In the genomic region with DNA sequence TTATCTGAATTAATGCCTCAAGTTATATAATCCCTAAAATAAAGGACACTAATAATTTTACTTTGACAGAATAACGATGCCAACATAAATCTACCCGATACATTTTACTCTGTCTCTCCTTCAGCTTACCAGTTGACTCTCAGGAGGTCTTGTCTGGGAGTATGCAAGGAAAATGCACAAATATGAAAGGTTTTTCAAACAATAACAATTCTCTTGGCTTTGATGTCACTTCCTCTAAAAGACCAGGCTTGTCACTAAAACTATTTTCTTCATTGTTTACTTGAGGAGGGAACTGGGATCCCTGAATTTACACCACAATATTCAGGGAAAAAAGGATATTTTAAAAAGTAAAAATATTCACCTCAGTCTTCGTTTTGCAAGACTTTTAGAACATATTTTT, we compare ENCODE assay signal across 18 cellular contexts.
A peak's percentile ranks its signal among the peaks of the same experiment; 100 is the strongest.
DNase-seq lines count a peak whose midpoint lies in the region; ATAC-seq and TF ChIP-seq lines count a peak whose summit lies in the region.
"Had no signal": no experiment of that assay in that cellular context is flagged by ENCODE, and none has a peak within 500 bp of the region (broad histone marks: within the 10 kb centered on the region; RNA-seq: fewer than 3 reads in every experiment).

No MANE protein-coding gene starts in this region.

- DNase-seq in GM23338 (ENCODE audit: low spot score), result no peak
- DNase-seq in NCI-H69 (lab: John Stamatoyannopoulos, UW), result peak; percentile 27
- DNase-seq in dorsolateral prefrontal cortex, result no peak
- DNase-seq in gastrocnemius medialis, result no peak
- no peak for DNase-seq in T1000 (lab: John Stamatoyannopoulos, UW)
- no peak for DNase-seq in NCI-H510A treated with DMSO at 0.1 percent for 48 hours (lab: John Stamatoyannopoulos, UW)
- DNase-seq: ACHN, AML-193, Caco-2, DMS153, Kasumi-1, NCI-H187 treated with DMSO at 0.1 percent for 48 hours, NCI-H345, NCI-H526 treated with DMSO at 0.1 percent for 48 hours, SHP77 had no signal

- H3K27me3 Mint-ChIP-seq in GM23338 (ENCODE audit: insufficient read depth, low read depth, poor library complexity), result peaks cover 3% of the 10 kb centered on the region
- H3K27me3 Mint-ChIP-seq: IgD-negative memory B cell had no signal

- no peaks in the 10 kb centered on the region for H4K20me1 ChIP-seq in GM23338 (replicated peaks; ENCODE audit: insufficient read depth)

- intact Hi-C loops in dorsolateral prefrontal cortex (cut with DNase I), result no loop called here
- intact Hi-C loops in gastrocnemius medialis (cut with DNase I; ENCODE audit: low total_unique reads), result no loop called here

- no peaks in the 10 kb centered on the region for H3K9me3 Mint-ChIP-seq in GM23338
- H3K9me3 Mint-ChIP-seq: IgD-negative memory B cell had no signal

- no peak for ATAC-seq in GM23338
- ATAC-seq in gastrocnemius medialis, result no peak
- no peak for ATAC-seq in HG03571 (IDR thresholded peaks at IDR 0.05; ENCODE audit: unreplicated experiment)

- no peaks in the 10 kb centered on the region for H3K9me2 ChIP-seq in GM23338 (ENCODE audit: insufficient read depth)

- TF ChIP-seq CTCF in GM23338 (conservative IDR thresholded peaks at IDR 0.05; ENCODE audit: low read depth in 2 of 2) (no peak), dorsolateral prefrontal cortex (IDR thresholded peaks at IDR 0.05 in 54 of 56, conservative IDR thresholded peaks at IDR 0.05 in 2 of 56; ENCODE audit: low read depth in 1 of 56, partially characterized antibody in 56 of 56) (no peak), gastrocnemius medialis (IDR thresholded peaks at IDR 0.05 in 4 of 5, conservative IDR thresholded peaks at IDR 0.05 in 1 of 5) (no peak)

- H3K4me3 ChIP-seq in GM23338 (no peak overlapping the region), dorsolateral prefrontal cortex (peak overlapping the region in 13 of 59 donors; percentile 0 to 50 (median 41)), gastrocnemius medialis (no peak overlapping the region)

- peaks cover 3% of the 10 kb centered on the region; the same call in 1 of the 3 replicates for H3K36me3 Mint-ChIP-seq in GM23338 (ENCODE audit: low read depth)
- H3K36me3 Mint-ChIP-seq: IgD-negative memory B cell had no signal

- 0 out of 2 replicates have a peak overlapping the region, but pooled peaks have one; percentile 16 for H3K4me2 ChIP-seq in GM23338

- no peak overlapping the region for H3K4me3 Mint-ChIP-seq in GM23338
- H3K4me3 Mint-ChIP-seq: IgD-negative memory B cell had no signal

- peaks cover 43% of the 10 kb centered on the region for H3K4me1 Mint-ChIP-seq in GM23338

- H3K9me3 ChIP-seq in gastrocnemius medialis, result no peaks in the 10 kb centered on the region
- H3K9me3 ChIP-seq: Caco-2 had no signal

- H3K4me1 ChIP-seq in GM23338 (ENCODE audit: insufficient read depth) (peaks cover 71% of the 10 kb centered on the region), gastrocnemius medialis (peaks cover 0 to 4% of the 10 kb centered on the region in 2 donors)
- H3K4me1 ChIP-seq: Caco-2 had no signal

- H3K27me3 ChIP-seq in GM23338 (ENCODE audit: insufficient read depth) (no peaks in the 10 kb centered on the region), dorsolateral prefrontal cortex (no peaks in the 10 kb centered on the region), gastrocnemius medialis (no peaks in the 10 kb centered on the region)

- in situ Hi-C loops in gastrocnemius medialis (cut with MboI; ENCODE audit: low sequenced_read_pairs in 4 of 4), result no loop called here

- H3K27ac Mint-ChIP-seq in GM23338, result peak overlapping the region; percentile 61; the same call in 1 of the 2 replicates
- H3K27ac Mint-ChIP-seq: IgD-negative memory B cell had no signal

- peak overlapping the region; percentile 46; the same call in 1 of the 2 replicates for H3K27ac ChIP-seq in GM23338 (ENCODE audit: low read depth)
- H3K27ac ChIP-seq in dorsolateral prefrontal cortex, result peak overlapping the region in 31 of 59 donors; percentile 0 to 86 (median 32)
- H3K27ac ChIP-seq in gastrocnemius medialis, result peak overlapping the region in 3 of 4 donors; percentile 16 to 29 (median 22)
- H3K27ac ChIP-seq: HL-60 had no signal

- no peaks in the 10 kb centered on the region for H3F3A ChIP-seq in GM23338 (replicated peaks; ENCODE audit: low read depth)

- H3K36me3 ChIP-seq in GM23338 (ENCODE audit: insufficient read depth), result no peaks in the 10 kb centered on the region
- H3K36me3 ChIP-seq in gastrocnemius medialis, result peaks cover 0 to 11% of the 10 kb centered on the region in 2 donors

- H3K79me2 ChIP-seq in GM23338 (replicated peaks; ENCODE audit: insufficient read depth), result no peaks in the 10 kb centered on the region

- TF ChIP-seq POLR2A in gastrocnemius medialis (IDR thresholded peaks at IDR 0.05), result peak in 1 of 2 donors; percentile 25

- no peak overlapping the region for H2AFZ ChIP-seq in GM23338

TF ChIP-seq in GM23338, 12 proteins besides CTCF, POLR2A, EP300 and RAD21 (continues in another document):
- TF ChIP-seq ZNF331 (CRISPR knock-in tag; IDR thresholded peaks at IDR 0.05; ENCODE audit: low read depth) (no peak), EZH2phosphoT487 (IDR thresholded peaks at IDR 0.05; ENCODE audit: unreplicated experiment) (no peak), JUNB (IDR thresholded peaks at IDR 0.05; ENCODE audit: unreplicated experiment) (no peak), CREB1 (CRISPR knock-in tag; IDR thresholded peaks at IDR 0.05; ENCODE audit: low read depth) (no peak), NANOG (IDR thresholded peaks at IDR 0.05; ENCODE audit: borderline replicate concordance) (no peak), POLR2AphosphoS5 (IDR thresholded peaks at IDR 0.05; ENCODE audit: low read depth) (no peak), STAT1 (IDR thresholded peaks at IDR 0.05; ENCODE audit: unreplicated experiment) (no peak)
- TF ChIP-seq, protein P1, sequence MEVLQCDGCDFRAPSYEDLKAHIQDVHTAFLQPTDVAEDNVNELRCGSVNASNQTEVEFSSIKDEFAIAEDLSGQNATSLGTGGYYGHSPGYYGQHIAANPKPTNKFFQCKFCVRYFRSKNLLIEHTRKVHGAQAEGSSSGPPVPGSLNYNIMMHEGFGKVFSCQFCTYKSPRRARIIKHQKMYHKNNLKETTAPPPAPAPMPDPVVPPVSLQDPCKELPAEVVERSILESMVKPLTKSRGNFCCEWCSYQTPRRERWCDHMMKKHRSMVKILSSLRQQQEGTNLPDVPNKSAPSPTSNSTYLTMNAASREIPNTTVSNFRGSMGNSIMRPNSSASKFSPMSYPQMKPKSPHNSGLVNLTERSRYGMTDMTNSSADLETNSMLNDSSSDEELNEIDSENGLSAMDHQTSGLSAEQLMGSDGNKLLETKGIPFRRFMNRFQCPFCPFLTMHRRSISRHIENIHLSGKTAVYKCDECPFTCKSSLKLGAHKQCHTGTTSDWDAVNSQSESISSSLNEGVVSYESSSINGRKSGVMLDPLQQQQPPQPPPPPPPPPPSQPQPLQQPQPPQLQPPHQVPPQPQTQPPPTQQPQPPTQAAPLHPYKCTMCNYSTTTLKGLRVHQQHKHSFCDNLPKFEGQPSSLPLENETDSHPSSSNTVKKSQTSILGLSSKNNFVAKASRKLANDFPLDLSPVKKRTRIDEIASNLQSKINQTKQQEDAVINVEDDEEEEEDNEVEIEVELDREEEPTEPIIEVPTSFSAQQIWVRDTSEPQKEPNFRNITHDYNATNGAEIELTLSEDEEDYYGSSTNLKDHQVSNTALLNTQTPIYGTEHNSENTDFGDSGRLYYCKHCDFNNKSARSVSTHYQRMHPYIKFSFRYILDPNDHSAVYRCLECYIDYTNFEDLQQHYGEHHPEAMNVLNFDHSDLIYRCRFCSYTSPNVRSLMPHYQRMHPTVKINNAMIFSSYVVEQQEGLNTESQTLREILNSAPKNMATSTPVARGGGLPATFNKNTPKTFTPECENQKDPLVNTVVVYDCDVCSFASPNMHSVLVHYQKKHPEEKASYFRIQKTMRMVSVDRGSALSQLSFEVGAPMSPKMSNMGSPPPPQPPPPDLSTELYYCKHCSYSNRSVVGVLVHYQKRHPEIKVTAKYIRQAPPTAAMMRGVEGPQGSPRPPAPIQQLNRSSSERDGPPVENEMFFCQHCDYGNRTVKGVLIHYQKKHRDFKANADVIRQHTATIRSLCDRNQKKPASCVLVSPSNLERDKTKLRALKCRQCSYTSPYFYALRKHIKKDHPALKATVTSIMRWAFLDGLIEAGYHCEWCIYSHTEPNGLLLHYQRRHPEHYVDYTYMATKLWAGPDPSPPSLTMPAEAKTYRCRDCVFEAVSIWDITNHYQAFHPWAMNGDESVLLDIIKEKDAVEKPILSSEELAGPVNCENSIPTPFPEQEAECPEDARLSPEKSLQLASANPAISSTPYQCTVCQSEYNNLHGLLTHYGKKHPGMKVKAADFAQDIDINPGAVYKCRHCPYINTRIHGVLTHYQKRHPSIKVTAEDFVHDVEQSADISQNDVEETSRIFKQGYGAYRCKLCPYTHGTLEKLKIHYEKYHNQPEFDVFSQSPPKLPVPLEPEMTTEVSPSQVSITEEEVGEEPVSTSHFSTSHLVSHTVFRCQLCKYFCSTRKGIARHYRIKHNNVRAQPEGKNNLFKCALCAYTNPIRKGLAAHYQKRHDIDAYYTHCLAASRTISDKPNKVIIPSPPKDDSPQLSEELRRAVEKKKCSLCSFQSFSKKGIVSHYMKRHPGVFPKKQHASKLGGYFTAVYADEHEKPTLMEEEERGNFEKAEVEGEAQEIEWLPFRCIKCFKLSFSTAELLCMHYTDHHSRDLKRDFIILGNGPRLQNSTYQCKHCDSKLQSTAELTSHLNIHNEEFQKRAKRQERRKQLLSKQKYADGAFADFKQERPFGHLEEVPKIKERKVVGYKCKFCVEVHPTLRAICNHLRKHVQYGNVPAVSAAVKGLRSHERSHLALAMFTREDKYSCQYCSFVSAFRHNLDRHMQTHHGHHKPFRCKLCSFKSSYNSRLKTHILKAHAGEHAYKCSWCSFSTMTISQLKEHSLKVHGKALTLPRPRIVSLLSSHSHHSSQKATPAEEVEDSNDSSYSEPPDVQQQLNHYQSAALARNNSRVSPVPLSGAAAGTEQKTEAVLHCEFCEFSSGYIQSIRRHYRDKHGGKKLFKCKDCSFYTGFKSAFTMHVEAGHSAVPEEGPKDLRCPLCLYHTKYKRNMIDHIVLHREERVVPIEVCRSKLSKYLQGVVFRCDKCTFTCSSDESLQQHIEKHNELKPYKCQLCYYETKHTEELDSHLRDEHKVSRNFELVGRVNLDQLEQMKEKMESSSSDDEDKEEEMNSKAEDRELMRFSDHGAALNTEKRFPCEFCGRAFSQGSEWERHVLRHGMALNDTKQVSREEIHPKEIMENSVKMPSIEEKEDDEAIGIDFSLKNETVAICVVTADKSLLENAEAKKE (CRISPR knock-in tag; IDR thresholded peaks at IDR 0.05), result no peak
- TF ChIP-seq, protein P2, sequence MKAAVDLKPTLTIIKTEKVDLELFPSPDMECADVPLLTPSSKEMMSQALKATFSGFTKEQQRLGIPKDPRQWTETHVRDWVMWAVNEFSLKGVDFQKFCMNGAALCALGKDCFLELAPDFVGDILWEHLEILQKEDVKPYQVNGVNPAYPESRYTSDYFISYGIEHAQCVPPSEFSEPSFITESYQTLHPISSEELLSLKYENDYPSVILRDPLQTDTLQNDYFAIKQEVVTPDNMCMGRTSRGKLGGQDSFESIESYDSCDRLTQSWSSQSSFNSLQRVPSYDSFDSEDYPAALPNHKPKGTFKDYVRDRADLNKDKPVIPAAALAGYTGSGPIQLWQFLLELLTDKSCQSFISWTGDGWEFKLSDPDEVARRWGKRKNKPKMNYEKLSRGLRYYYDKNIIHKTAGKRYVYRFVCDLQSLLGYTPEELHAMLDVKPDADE (IDR thresholded peaks at IDR 0.05), result no peak
